22 cellular contexts compared by ENCODE assay signal in genomic region chr12:3323002-3323685, GRCh38.
DNase-seq lines count a peak whose midpoint lies in the region; ATAC-seq, FAIRE-seq and TF ChIP-seq lines count a peak whose summit lies in the region.
"Had no signal": no experiment of that assay in that cellular context is flagged by ENCODE, and none has a peak within 500 bp of the region (broad histone marks: within the 10 kb centered on the region; RNA-seq: fewer than 3 reads in every experiment).

No MANE protein-coding gene starts in this region.

- H3K79me1 ChIP-seq in H1 (ENCODE audit: low read depth, low read length) = no peaks in the 10 kb centered on the region; the same call in 1 of the 2 replicates

- H2BK20ac ChIP-seq in H1 (ENCODE audit: low read length) = no peak overlapping the region

- TF ChIP-seq RAD21 in H1 (IDR thresholded peaks at IDR 0.05 in 1 of 2, conservative IDR thresholded peaks at IDR 0.05 in 1 of 2; ENCODE audit: low read depth in 2 of 2, low read length in 2 of 2) = no peak

- no peak overlapping the region for H2AK5ac ChIP-seq in H1 (ENCODE audit: low read depth, low read length)

- H3K27me3 Mint-ChIP-seq in CD8-positive, alpha-beta memory T cell = peaks cover 6 to 16% of the 10 kb centered on the region in 2 donors

- no peak overlapping the region for H3K9ac ChIP-seq in H1 (replicated peaks in 1 of 4; ENCODE audit: extremely low read depth in 1 of 4, low read depth in 3 of 4, low read length in 3 of 4)

- no peaks in the 10 kb centered on the region for H3K23me2 ChIP-seq in H1 (ENCODE audit: low read depth, low read length)

- no peak overlapping the region for H4K5ac ChIP-seq in H1 (ENCODE audit: insufficient read length, low read depth, low read length)

- no peak for TF ChIP-seq CTCF in H1 (IDR thresholded peaks at IDR 0.05; ENCODE audit: control extremely low read depth in 1 of 3, insufficient read depth in 1 of 3, low read depth in 1 of 3, low read length in 3 of 3)
- no peak for TF ChIP-seq CTCF in lower lobe of right lung (IDR thresholded peaks at IDR 0.05)
- TF ChIP-seq CTCF in testis (IDR thresholded peaks at IDR 0.05) = no peak
- TF ChIP-seq CTCF in sigmoid colon (IDR thresholded peaks at IDR 0.05) = no peak

- no peak for TF ChIP-seq EP300 in H1 (IDR thresholded peaks at IDR 0.05; ENCODE audit: borderline replicate concordance in 1 of 2, low read depth in 2 of 2, low read length in 2 of 2)
- no peak for TF ChIP-seq EP300 in sigmoid colon (IDR thresholded peaks at IDR 0.05)

- no peak overlapping the region for H3K23ac ChIP-seq in H1 (ENCODE audit: insufficient read length)

- no peak overlapping the region for H2BK120ac ChIP-seq in H1 (replicated peaks; ENCODE audit: low read depth, low read length)

- H3K36me3 ChIP-seq in H1 (ENCODE audit: control insufficient read depth in 2 of 4, insufficient read depth in 4 of 4, low read length in 3 of 4) = no peaks in the 10 kb centered on the region
- no peaks in the 10 kb centered on the region for H3K36me3 ChIP-seq in lower lobe of right lung
- H3K36me3 ChIP-seq in testis (ENCODE audit: low read depth, missing control alignments) = no peaks in the 10 kb centered on the region
- H3K36me3 ChIP-seq in CD8-positive, alpha-beta memory T cell (ENCODE audit: insufficient read depth, low read length) = no peaks in the 10 kb centered on the region
- H3K36me3 ChIP-seq in sigmoid colon = no peaks in the 10 kb centered on the region
- H3K36me3 ChIP-seq: BE2C had no signal

- no peaks in the 10 kb centered on the region; a peak in 1 of 7 replicates for H3K27me3 ChIP-seq in H1 (replicated peaks in 1 of 4; ENCODE audit: control insufficient read depth in 3 of 4, extremely low read depth in 1 of 4, insufficient read depth in 3 of 4, low read length in 3 of 4)
- H3K27me3 ChIP-seq in lower lobe of right lung (ENCODE audit: low read depth) = no peaks in the 10 kb centered on the region
- H3K27me3 ChIP-seq in testis = no peaks in the 10 kb centered on the region
- no peaks in the 10 kb centered on the region for H3K27me3 ChIP-seq in CD8-positive, alpha-beta memory T cell (ENCODE audit: insufficient read depth, low read length, poor library complexity, severe bottlenecking)
- H3K27me3 ChIP-seq in sigmoid colon = no peaks in the 10 kb centered on the region

- POLR2A ChIA-PET in H1 (lab: Charles Lee; ENCODE audit: partially characterized antibody) = no interaction called here
- POLR2A ChIA-PET in CD8-positive, alpha-beta memory T cell (lab: Charles Lee) = no interaction called here

- H3K4me2 ChIP-seq in H1 (ENCODE audit: insufficient read depth in 1 of 2, low read depth in 2 of 2, low read length in 2 of 2) = no peak overlapping the region
- H3K4me2 ChIP-seq: GM23338 had no signal

- no peak overlapping the region for H2AFZ ChIP-seq in H1 (ENCODE audit: low read length)
- H2AFZ ChIP-seq: GM23338 had no signal

- H4K8ac ChIP-seq in H1 (ENCODE audit: extremely low read depth, insufficient read depth, low read length) = no peak overlapping the region; the same call in 1 of the 2 replicates

- H2BK5ac ChIP-seq in H1 (ENCODE audit: low read depth, low read length) = no peak overlapping the region

- H3K56ac ChIP-seq in H1 (replicated peaks; ENCODE audit: insufficient read length, low read depth, low read length) = no peak overlapping the region

- ATAC-seq in left cardiac atrium (no peak), lower lobe of right lung (no peak)
- ATAC-seq: GM23338, HCT116 had no signal

- H3K4me1 ChIP-seq in H1 (replicated peaks in 1 of 4; ENCODE audit: control insufficient read depth in 3 of 4, insufficient read depth in 4 of 4, low read length in 3 of 4) (no peaks in the 10 kb centered on the region; a peak in 1 of 7 replicates), lower lobe of right lung (no peaks in the 10 kb centered on the region), testis (no peaks in the 10 kb centered on the region), sigmoid colon (no peaks in the 10 kb centered on the region)
- no peaks in the 10 kb centered on the region for H3K4me1 ChIP-seq in CD8-positive, alpha-beta memory T cell (ENCODE audit: insufficient read depth, low read length)
- H3K4me1 ChIP-seq: BE2C, Caco-2 had no signal

- no peaks in the 10 kb centered on the region for H3K4me1 Mint-ChIP-seq in CD8-positive, alpha-beta memory T cell
- H3K4me1 Mint-ChIP-seq: CD4-positive, CD25-positive, alpha-beta regulatory T cell had no signal

- intact Hi-C loops in left cardiac atrium (cut with DNase I) = no loop called here
- intact Hi-C loops in cardiac septum (cut with DNase I) = no loop called here
- intact Hi-C loops in lower lobe of right lung (cut with DNase I) = no loop called here
- intact Hi-C loops in testis (cut with DNase I; ENCODE audit: low total_unique reads) = no loop called here
- intact Hi-C loops in sigmoid colon (cut with DNase I) = no loop called here

- DNase-seq in left cardiac atrium (peak; percentile 18), cardiac septum (ENCODE audit: low spot score) (no peak), H1 (ENCODE audit: low read depth in 1 of 2, low spot score in 2 of 2) (no peak), lower lobe of right lung (peak; percentile 29), testis (peak; percentile 24), sigmoid colon (no peak)
- no peak for DNase-seq in CD8-positive, alpha-beta memory T cell
- DNase-seq: ACHN; BE2C; Caco-2; CD4-positive, CD25-positive, alpha-beta regulatory T cell; DMS153; DMS79 treated with DMSO at 0.1 percent for 48 hours; GF-D8; H7; HFFc6; IMR-90 had no signal

- FAIRE-seq in H1 (lab: Jason Lieb, UNC) = no peak
- FAIRE-seq: A204.1, D721Med, HTR-8/SVneo had no signal

- H3K36me3 Mint-ChIP-seq in CD8-positive, alpha-beta memory T cell = no peaks in the 10 kb centered on the region
- H3K36me3 Mint-ChIP-seq: CD4-positive, CD25-positive, alpha-beta regulatory T cell had no signal

- no peak overlapping the region for H3K18ac ChIP-seq in H1 (ENCODE audit: extremely low read depth, low read length)

- no peaks in the 10 kb centered on the region for H3K9me3 ChIP-seq in H1 (ENCODE audit: insufficient read depth in 2 of 2, low read depth in 1 of 2, low read length in 1 of 2)
- H3K9me3 ChIP-seq in lower lobe of right lung = no peaks in the 10 kb centered on the region
- H3K9me3 ChIP-seq in testis = no peaks in the 10 kb centered on the region
- H3K9me3 ChIP-seq in CD8-positive, alpha-beta memory T cell (ENCODE audit: low read length) = no peaks in the 10 kb centered on the region
- H3K9me3 ChIP-seq in sigmoid colon = no peaks in the 10 kb centered on the region
- H3K9me3 ChIP-seq: BE2C, Caco-2 had no signal

- no peaks in the 10 kb centered on the region for H3K79me2 ChIP-seq in H1 (ENCODE audit: control insufficient read depth in 1 of 2, insufficient read depth in 2 of 2, low read length in 2 of 2)

- no peaks in the 10 kb centered on the region for H3K9me3 Mint-ChIP-seq in CD8-positive, alpha-beta memory T cell
- H3K9me3 Mint-ChIP-seq: GM23338, HFFc6 had no signal

- no peak overlapping the region for H3K4me3 ChIP-seq in H1 (ENCODE audit: extremely low read depth in 1 of 4, insufficient read depth in 2 of 4, low read depth in 3 of 4, low read length in 4 of 4)
- H3K4me3 ChIP-seq in lower lobe of right lung = no peak overlapping the region
- no peak overlapping the region for H3K4me3 ChIP-seq in testis
- H3K4me3 ChIP-seq in CD8-positive, alpha-beta memory T cell (ENCODE audit: low read length) = no peak overlapping the region
- no peak overlapping the region for H3K4me3 ChIP-seq in sigmoid colon
- H3K4me3 ChIP-seq: GM23338 had no signal

- 87% methylated on average over 12 of the region's 12 CpGs; no CpG with 5 or more reads in 1 of the 2 experiments for WGBS in H1 (ENCODE audit: extremely low coverage in 1 of 2, insufficient coverage in 1 of 2, insufficient read length in 1 of 2, insufficient replicate concordance in 2 of 2, low coverage in 1 of 2, low lambda C conversion rate in 2 of 2, missing lambda C conversion rate in 1 of 2), 2 experiments
- WGBS in testis, 2 donors = 70 to 81% methylated on average over 3 to 12 of the region's 12 CpGs
- WGBS in sigmoid colon, 2 donors = 87 to 90% methylated on average over 12 of the region's 12 CpGs

- H3K27ac ChIP-seq in H1 (ENCODE audit: low read depth, low read length) (no peak overlapping the region), lower lobe of right lung (no peak overlapping the region), testis (no peak overlapping the region), sigmoid colon (no peak overlapping the region)
- H3K27ac ChIP-seq in CD8-positive, alpha-beta memory T cell (ENCODE audit: low read depth, low read length) = no peak overlapping the region

- no peak overlapping the region for H2BK12ac ChIP-seq in H1 (ENCODE audit: low read depth, low read length)

- H2BK15ac ChIP-seq in H1 (ENCODE audit: low read length) = 0 out of 2 replicates have a peak overlapping the region, but pooled peaks have one; percentile 81

- CTCF ChIA-PET in H1 (lab: Charles Lee; ENCODE audit: partially characterized antibody) = interaction anchor here (1.4 to 16.4 kb wide), 5 partner anchors 8 to 132 kb away, joined by 4 to 216 read pairs (median 33); no protein-coding TSS in a partner anchor
- CTCF ChIA-PET in CD8-positive, alpha-beta memory T cell (lab: Charles Lee) = interaction anchor here (1.4 kb wide), 1 partner anchor 23 kb away, joined by 3 read pairs; no protein-coding TSS in a partner anchor

- H3K14ac ChIP-seq in H1 (ENCODE audit: insufficient read length) = no peak overlapping the region

- no peak for TF ChIP-seq POLR2A in H1 (IDR thresholded peaks at IDR 0.05; ENCODE audit: control extremely low read depth in 1 of 2, low read depth in 2 of 2, low read length in 2 of 2)
- TF ChIP-seq POLR2A in testis (IDR thresholded peaks at IDR 0.05) = no peak
- no peak for TF ChIP-seq POLR2A in sigmoid colon (IDR thresholded peaks at IDR 0.05)

- no peak overlapping the region for H3K4ac ChIP-seq in H1 (replicated peaks; ENCODE audit: insufficient read length, low read depth, low read length)

- no peak overlapping the region for H4K91ac ChIP-seq in H1 (replicated peaks; ENCODE audit: insufficient read length, low read length)

- peaks cover 0 to 1% of the 10 kb centered on the region in 2 experiments for H4K20me1 ChIP-seq in H1 (replicated peaks in 1 of 2; ENCODE audit: control insufficient read depth in 1 of 2, insufficient read depth in 2 of 2, low read length in 2 of 2)

- no peak overlapping the region for H3K4me3 Mint-ChIP-seq in CD8-positive, alpha-beta memory T cell
- H3K4me3 Mint-ChIP-seq: CD4-positive, CD25-positive, alpha-beta regulatory T cell; GM23338; HFFc6 had no signal

- H3K27ac Mint-ChIP-seq in CD8-positive, alpha-beta memory T cell = no peak overlapping the region
- H3K27ac Mint-ChIP-seq: CD4-positive, CD25-positive, alpha-beta regulatory T cell; GM23338; HFFc6 had no signal

TF ChIP-seq in H1, 55 proteins besides CTCF, POLR2A, EP300 and RAD21 (continues in another document):
- TF ChIP-seq CHD1 (IDR thresholded peaks at IDR 0.05; ENCODE audit: low read depth, low read length) (no peak), RNF2 (IDR thresholded peaks at IDR 0.05; ENCODE audit: borderline replicate concordance, low read depth, low read length, missing control alignments, poor library complexity, severe bottlenecking) (no peak), EGR1 (IDR thresholded peaks at IDR 0.05; ENCODE audit: borderline replicate concordance, low read depth, low read length) (no peak), HDAC6 (IDR thresholded peaks at IDR 0.05; ENCODE audit: low read depth, low read length) (no peak), RFX5 (IDR thresholded peaks at IDR 0.05; ENCODE audit: borderline replicate concordance, low read depth, low read length) (no peak)

Comparison
In these comparisons a context has a peak if more than half of its experiments do, and no peak if none do; other contexts are left out.
1. DNase-seq: peak in left cardiac atrium (single experiment), lower lobe of right lung (single experiment) and testis (single experiment); none in cardiac septum (single experiment), H1 (0 of 2), CD8-positive, alpha-beta memory T cell (0 of 5) and sigmoid colon (single experiment).